Comparison of ENCODE assay signal across 18 cellular contexts in genomic region chr2:3062476-3063260, GRCh38.
DNase-seq lines count a peak whose midpoint lies in the region; ATAC-seq and TF ChIP-seq lines count a peak whose summit lies in the region.
"Had no signal": no experiment of that assay in that cellular context is flagged by ENCODE, and none has a peak within 500 bp of the region (broad histone marks: within the 10 kb centered on the region; RNA-seq: fewer than 3 reads in every experiment).

No MANE protein-coding gene starts in this region.

- H3K27ac Mint-ChIP-seq in GM23338, result no peak overlapping the region
- no peak overlapping the region for H3K27ac Mint-ChIP-seq in endodermal cell
- H3K27ac Mint-ChIP-seq: B cell; CD4-positive, CD25-positive, alpha-beta regulatory T cell; CD8-positive, alpha-beta T cell; H9 had no signal

- H3K36me3 ChIP-seq in GM23338 (ENCODE audit: insufficient read depth), result no peaks in the 10 kb centered on the region
- H3K36me3 ChIP-seq in WERI-Rb-1, result no peaks in the 10 kb centered on the region
- no peaks in the 10 kb centered on the region for H3K36me3 ChIP-seq in endodermal cell (ENCODE audit: control insufficient read depth, insufficient read depth, low read length)
- H3K36me3 ChIP-seq in neuronal stem cell (replicated peaks in 1 of 2; ENCODE audit: control insufficient read depth in 2 of 2, insufficient read depth in 2 of 2, low read length in 2 of 2), result no peaks in the 10 kb centered on the region
- H3K36me3 ChIP-seq in suprapubic skin, result no peaks in the 10 kb centered on the region
- H3K36me3 ChIP-seq: BLaER1 had no signal

- no peaks in the 10 kb centered on the region for H3K79me2 ChIP-seq in GM23338 (replicated peaks; ENCODE audit: insufficient read depth)

- H4K8ac ChIP-seq in neuronal stem cell (ENCODE audit: low read depth, low read length), result no peak overlapping the region

- H3K27me3 ChIP-seq in GM23338 (ENCODE audit: insufficient read depth), result no peaks in the 10 kb centered on the region
- H3K27me3 ChIP-seq in WERI-Rb-1 (ENCODE audit: insufficient read depth, low read depth, severe bottlenecking), result no peaks in the 10 kb centered on the region
- H3K27me3 ChIP-seq in endodermal cell (ENCODE audit: control insufficient read depth, insufficient read depth, low read length, poor library complexity, severe bottlenecking), result no peaks in the 10 kb centered on the region
- H3K27me3 ChIP-seq in neuronal stem cell (ENCODE audit: control insufficient read depth in 3 of 3, insufficient read depth in 3 of 3, low read depth in 1 of 3, low read length in 3 of 3), result peaks cover 0 to 9% (median 0%) of the 10 kb centered on the region in 3 experiments
- peaks cover 8% of the 10 kb centered on the region for H3K27me3 ChIP-seq in suprapubic skin
- H3K27me3 ChIP-seq: BLaER1 had no signal

- no peak overlapping the region for H3K27ac ChIP-seq in GM23338 (ENCODE audit: low read depth)
- peak overlapping the region; percentile 46 for H3K27ac ChIP-seq in WERI-Rb-1
- no peak overlapping the region for H3K27ac ChIP-seq in endodermal cell (ENCODE audit: low read depth, low read length)
- H3K27ac ChIP-seq in neuronal stem cell (replicated peaks; ENCODE audit: low read length), result no peak overlapping the region
- H3K27ac ChIP-seq in suprapubic skin, result no peak overlapping the region
- H3K27ac ChIP-seq: BLaER1, C4-2B, GM23248 had no signal

- H4K20me1 ChIP-seq in GM23338 (replicated peaks; ENCODE audit: insufficient read depth), result no peaks in the 10 kb centered on the region
- H4K20me1 ChIP-seq: BLaER1 had no signal

- no peak overlapping the region for H3K14ac ChIP-seq in neuronal stem cell (ENCODE audit: low read length)

- H3K9me3 Mint-ChIP-seq in GM23338 (no peaks in the 10 kb centered on the region), endodermal cell (no peaks in the 10 kb centered on the region)

- H3K4me3 ChIP-seq in GM23338, result no peak overlapping the region
- H3K4me3 ChIP-seq in WERI-Rb-1 (ENCODE audit: low read depth, low read length), result no peak overlapping the region
- no peak overlapping the region for H3K4me3 ChIP-seq in endodermal cell (ENCODE audit: low read length)
- no peak overlapping the region for H3K4me3 ChIP-seq in neuronal stem cell (ENCODE audit: low read length in 2 of 2)
- H3K4me3 ChIP-seq in suprapubic skin, result no peak overlapping the region
- H3K4me3 ChIP-seq: BLaER1, GM23248 had no signal

- H3K79me1 ChIP-seq in neuronal stem cell (ENCODE audit: low read depth, low read length), result no peaks in the 10 kb centered on the region

- WGBS in endodermal cell (ENCODE audit: insufficient coverage in 1 of 2, insufficient read length in 1 of 2), 2 experiments, result 89% methylated on average over 9 to 15 of the region's 15 CpGs
- WGBS in neuronal stem cell (ENCODE audit: extremely low coverage in 2 of 2, insufficient read length in 2 of 2, insufficient replicate concordance in 1 of 2), 2 donors, result no CpG with 5 or more reads among the region's 15 CpGs
- 83% methylated on average over 8 of the region's 15 CpGs for WGBS in suprapubic skin

- no peak overlapping the region for H3K4me3 Mint-ChIP-seq in GM23338
- H3K4me3 Mint-ChIP-seq in endodermal cell, result no peak overlapping the region
- H3K4me3 Mint-ChIP-seq: B cell; CD4-positive, CD25-positive, alpha-beta regulatory T cell; CD8-positive, alpha-beta T cell; H9 had no signal

- peak overlapping the region; percentile 7 for H3K18ac ChIP-seq in neuronal stem cell (ENCODE audit: low read length)

- no peaks in the 10 kb centered on the region for H3K9me2 ChIP-seq in GM23338 (ENCODE audit: insufficient read depth)

- H4K91ac ChIP-seq in neuronal stem cell (ENCODE audit: low read depth, low read length, poor library complexity), result no peak overlapping the region

- H3K27me3 Mint-ChIP-seq in GM23338 (ENCODE audit: insufficient read depth, low read depth, poor library complexity), result peaks cover under 1% of the 10 kb centered on the region
- no peaks in the 10 kb centered on the region for H3K27me3 Mint-ChIP-seq in endodermal cell (ENCODE audit: insufficient read depth)
- H3K27me3 Mint-ChIP-seq: CD4-positive, CD25-positive, alpha-beta regulatory T cell had no signal

- H3K23ac ChIP-seq in neuronal stem cell (ENCODE audit: low read depth, low read length, poor library complexity), result no peak overlapping the region

- no peak for DNase-seq in GM23338 (ENCODE audit: low spot score)
- peak; percentile 83 for DNase-seq in WERI-Rb-1
- peak; percentile 40 for DNase-seq in endodermal cell
- DNase-seq in neuronal stem cell (ENCODE audit: low spot score), result no peak
- DNase-seq in GM19240 (ENCODE audit: insufficient read length, low spot score), result no peak
- no peak for DNase-seq in suprapubic skin (ENCODE audit: low spot score in 2 of 2)
- no peak for DNase-seq in SKM-1 (lab: John Stamatoyannopoulos, UW; ENCODE audit: unreplicated experiment)
- DNase-seq: Caco-2; CD4-positive, CD25-positive, alpha-beta regulatory T cell; CD8-positive, alpha-beta T cell; DMS153; DND-41; GM23248; H9 had no signal

- H2BK5ac ChIP-seq in neuronal stem cell (ENCODE audit: low read length), result no peak overlapping the region

- H2BK12ac ChIP-seq in neuronal stem cell (ENCODE audit: low read length), result no peak overlapping the region

- no peak overlapping the region for H3K9ac ChIP-seq in endodermal cell (ENCODE audit: extremely low read depth, low read length, poor library complexity, severe bottlenecking)
- peak overlapping the region; percentile 24 for H3K9ac ChIP-seq in neuronal stem cell (ENCODE audit: low read depth, low read length, poor library complexity)
- H3K9ac ChIP-seq: BLaER1, GM23248 had no signal

- H3K4ac ChIP-seq in neuronal stem cell (ENCODE audit: low read length), result no peak overlapping the region

- H2BK15ac ChIP-seq in neuronal stem cell (ENCODE audit: low read length), result peak overlapping the region; percentile 16

- TF ChIP-seq POLR2A in suprapubic skin (IDR thresholded peaks at IDR 0.05), result no peak

- H2BK120ac ChIP-seq in neuronal stem cell (ENCODE audit: low read depth, low read length), result no peak overlapping the region

- H3K4me1 Mint-ChIP-seq in GM23338 (peaks cover 9% of the 10 kb centered on the region), endodermal cell (no peaks in the 10 kb centered on the region)
- H3K4me1 Mint-ChIP-seq: B cell; CD4-positive, CD25-positive, alpha-beta regulatory T cell had no signal

- H3K4me2 ChIP-seq in GM23338 (no peak overlapping the region), neuronal stem cell (ENCODE audit: insufficient read depth, low read length, poor library complexity, severe bottlenecking) (no peak overlapping the region)
- H3K4me2 ChIP-seq: BLaER1 had no signal

- H2AFZ ChIP-seq in GM23338 (no peak overlapping the region), neuronal stem cell (ENCODE audit: low read length) (no peak overlapping the region)
- H2AFZ ChIP-seq: GM23248 had no signal

- TF ChIP-seq EP300 in suprapubic skin (IDR thresholded peaks at IDR 0.05), result no peak

- no peak for TF ChIP-seq CTCF in GM23338 (conservative IDR thresholded peaks at IDR 0.05; ENCODE audit: low read depth in 2 of 2)
- peak; percentile 70 for TF ChIP-seq CTCF in WERI-Rb-1 (IDR thresholded peaks at IDR 0.05; ENCODE audit: low read depth, low read length)
- peak; percentile 31 for TF ChIP-seq CTCF in endodermal cell (conservative IDR thresholded peaks at IDR 0.05)
- TF ChIP-seq CTCF in suprapubic skin (IDR thresholded peaks at IDR 0.05), result no peak

- peak; percentile 40; the same call in 1 of the 3 replicates for ATAC-seq in GM23338
- ATAC-seq: CD8-positive, alpha-beta T cell; HCT116 had no signal

- no peaks in the 10 kb centered on the region for H3K9me3 ChIP-seq in WERI-Rb-1 (ENCODE audit: severe bottlenecking)
- H3K9me3 ChIP-seq in endodermal cell (ENCODE audit: control insufficient read depth, low read length), result no peaks in the 10 kb centered on the region
- peaks cover 0 to 2% of the 10 kb centered on the region in 2 donors for H3K9me3 ChIP-seq in neuronal stem cell (replicated peaks in 1 of 2; ENCODE audit: control insufficient read depth in 2 of 2, insufficient read depth in 1 of 2, low read depth in 1 of 2, low read length in 2 of 2)
- H3K9me3 ChIP-seq in suprapubic skin, result no peaks in the 10 kb centered on the region
- H3K9me3 ChIP-seq: BLaER1, Caco-2 had no signal

- no peaks in the 10 kb centered on the region for H3K4me1 ChIP-seq in GM23338 (ENCODE audit: insufficient read depth)
- no peaks in the 10 kb centered on the region for H3K4me1 ChIP-seq in endodermal cell (ENCODE audit: control insufficient read depth, insufficient read depth, low read length)
- no peaks in the 10 kb centered on the region for H3K4me1 ChIP-seq in neuronal stem cell (ENCODE audit: control insufficient read depth in 2 of 2, insufficient read depth in 1 of 2, low read depth in 1 of 2, low read length in 2 of 2)
- no peaks in the 10 kb centered on the region for H3K4me1 ChIP-seq in suprapubic skin
- H3K4me1 ChIP-seq: BLaER1, Caco-2 had no signal

- H3K36me3 Mint-ChIP-seq in GM23338 (ENCODE audit: low read depth) (no peaks in the 10 kb centered on the region), endodermal cell (ENCODE audit: low read depth) (no peaks in the 10 kb centered on the region)
- H3K36me3 Mint-ChIP-seq: CD4-positive, CD25-positive, alpha-beta regulatory T cell; CD8-positive, alpha-beta T cell had no signal

- no peak overlapping the region for H2AK5ac ChIP-seq in neuronal stem cell (ENCODE audit: low read depth, low read length)

- no peaks in the 10 kb centered on the region for H3F3A ChIP-seq in GM23338 (replicated peaks; ENCODE audit: low read depth)

TF ChIP-seq in GM23338, 12 proteins besides CTCF, POLR2A, EP300 and RAD21 (continues in another document):
- TF ChIP-seq NANOG (IDR thresholded peaks at IDR 0.05; ENCODE audit: borderline replicate concordance), result no peak
- TF ChIP-seq ZNF331 (CRISPR knock-in tag; IDR thresholded peaks at IDR 0.05; ENCODE audit: low read depth), result no peak

Comparison
In these comparisons a context has a peak if more than half of its experiments do, and no peak if none do; other contexts are left out.
1. DNase-seq: peak in WERI-Rb-1 (single experiment) and endodermal cell (single experiment); none in GM23338 (single experiment), neuronal stem cell (single experiment), GM19240 (single experiment), suprapubic skin (0 of 2) and SKM-1 (single experiment).
2. CTCF ChIP-seq: peak in WERI-Rb-1 (single experiment) and endodermal cell (single experiment); none in GM23338 (0 of 2) and suprapubic skin (0 of 2).